1 cellular context compared by ENCODE assay signal in the genomic region with DNA sequence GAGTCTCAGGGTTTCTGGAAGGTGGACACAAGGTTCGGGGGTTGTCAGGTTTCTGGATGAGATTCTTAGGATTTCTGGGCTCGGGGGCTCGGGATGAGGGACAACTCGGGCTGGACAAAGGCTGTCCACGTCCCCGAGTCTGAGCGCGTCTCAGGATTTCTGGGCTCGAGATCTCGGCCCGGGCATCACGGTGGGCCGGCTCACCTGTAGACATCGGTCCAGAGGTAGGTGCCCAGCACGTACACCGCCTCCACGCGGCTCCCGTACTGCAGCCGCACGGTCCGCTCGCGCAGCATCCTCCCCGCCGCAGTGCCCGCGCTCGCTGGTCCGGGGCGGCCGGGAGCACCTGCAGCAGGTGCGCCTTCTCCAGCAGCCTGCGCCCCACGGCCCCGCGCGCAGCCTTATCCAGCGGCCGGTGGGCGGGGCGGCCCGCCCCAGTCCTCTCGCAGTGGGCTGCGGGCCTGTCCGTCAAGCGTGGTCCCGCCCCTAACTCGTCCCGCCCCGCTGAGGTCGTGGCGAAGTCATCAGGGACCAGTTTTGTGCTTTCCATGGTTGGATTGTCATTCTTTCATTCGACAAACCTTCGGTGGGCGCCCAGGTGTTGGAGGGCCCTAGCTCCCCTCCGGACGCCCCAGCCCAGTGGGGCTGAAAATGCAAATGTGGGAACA.
A peak's percentile ranks its signal among the peaks of the same experiment; 100 is the strongest.
TF ChIP-seq lines count a peak whose summit lies in the region.

A gene (minus strand): TSS at position 376 of the 668 bp plus-strand sequence. CDS start 80 bp downstream, at position 296.

TF ChIP-seq in HEK293, 187 proteins besides CTCF, POLR2A, EP300 and RAD21 (continued from another document):
- TF ChIP-seq, protein P1, sequence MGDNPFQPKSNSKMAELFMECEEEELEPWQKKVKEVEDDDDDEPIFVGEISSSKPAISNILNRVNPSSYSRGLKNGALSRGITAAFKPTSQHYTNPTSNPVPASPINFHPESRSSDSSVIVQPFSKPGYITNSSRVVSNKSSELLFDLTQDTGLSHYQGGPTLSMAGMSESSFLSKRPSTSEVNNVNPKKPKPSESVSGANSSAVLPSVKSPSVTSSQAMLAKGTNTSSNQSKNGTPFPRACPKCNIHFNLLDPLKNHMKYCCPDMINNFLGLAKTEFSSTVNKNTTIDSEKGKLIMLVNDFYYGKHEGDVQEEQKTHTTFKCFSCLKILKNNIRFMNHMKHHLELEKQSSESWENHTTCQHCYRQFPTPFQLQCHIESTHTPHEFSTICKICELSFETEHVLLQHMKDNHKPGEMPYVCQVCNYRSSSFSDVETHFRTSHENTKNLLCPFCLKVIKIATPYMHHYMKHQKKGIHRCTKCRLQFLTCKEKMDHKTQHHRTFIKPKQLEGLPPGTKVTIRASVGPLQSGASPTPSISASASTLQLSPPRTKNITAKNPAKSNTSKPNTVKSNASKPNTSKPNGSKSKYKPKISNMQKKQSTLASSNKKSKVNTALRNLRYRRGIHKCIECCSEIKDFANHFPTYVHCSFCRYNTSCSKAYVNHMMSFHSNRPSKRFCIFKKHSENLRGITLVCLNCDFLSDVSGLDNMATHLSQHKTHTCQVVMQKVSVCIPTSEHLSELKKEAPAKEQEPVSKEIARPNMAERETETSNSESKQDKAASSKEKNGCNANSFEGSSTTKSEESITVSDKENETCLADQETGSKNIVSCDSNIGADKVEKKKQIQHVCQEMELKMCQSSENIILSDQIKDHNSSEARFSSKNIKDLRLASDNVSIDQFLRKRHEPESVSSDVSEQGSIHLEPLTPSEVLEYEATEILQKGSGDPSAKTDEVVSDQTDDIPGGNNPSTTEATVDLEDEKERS (tag by site-specific recombination; IDR thresholded peaks at IDR 0.05): no peak
- TF ChIP-seq ZBTB20 (tag by site-specific recombination; IDR thresholded peaks at IDR 0.05) (peak; percentile 86), SCRT2 (tag by site-specific recombination; IDR thresholded peaks at IDR 0.05) (peak; percentile 83), ZNF404 (tag by site-specific recombination; IDR thresholded peaks at IDR 0.05) (no peak), ZNF132 (tag by site-specific recombination; IDR thresholded peaks at IDR 0.05; ENCODE audit: borderline replicate concordance) (no peak), ZSCAN30 (tag by site-specific recombination; IDR thresholded peaks at IDR 0.05) (no peak), YY2 (tag by site-specific recombination; IDR thresholded peaks at IDR 0.05) (no peak), ZBTB48 (tag by site-specific recombination; IDR thresholded peaks at IDR 0.05) (no peak; the same call in 1 of the 2 replicates), ZNF560 (tag by site-specific recombination; IDR thresholded peaks at IDR 0.05; ENCODE audit: borderline replicate concordance) (no peak), ZNF837 (tag by site-specific recombination; IDR thresholded peaks at IDR 0.05) (no peak), ZNF558 (tag by site-specific recombination; IDR thresholded peaks at IDR 0.05) (no peak), IKZF3 (tag by site-specific recombination; IDR thresholded peaks at IDR 0.05) (no peak), SP3 (tag by site-specific recombination; IDR thresholded peaks at IDR 0.05) (peak; percentile 80), KLF16 (tag by site-specific recombination; IDR thresholded peaks at IDR 0.05) (no peak), KLF9 (tag by site-specific recombination; IDR thresholded peaks at IDR 0.05; ENCODE audit: low read depth) (peak; percentile 32; the same call in 1 of the 2 replicates), ZNF112 (tag by site-specific recombination; IDR thresholded peaks at IDR 0.05) (no peak), ZBTB8A (tag by site-specific recombination; IDR thresholded peaks at IDR 0.05) (0 out of 2 replicates have a peak, but pooled peaks have one; percentile 9)
- TF ChIP-seq, protein P2, sequence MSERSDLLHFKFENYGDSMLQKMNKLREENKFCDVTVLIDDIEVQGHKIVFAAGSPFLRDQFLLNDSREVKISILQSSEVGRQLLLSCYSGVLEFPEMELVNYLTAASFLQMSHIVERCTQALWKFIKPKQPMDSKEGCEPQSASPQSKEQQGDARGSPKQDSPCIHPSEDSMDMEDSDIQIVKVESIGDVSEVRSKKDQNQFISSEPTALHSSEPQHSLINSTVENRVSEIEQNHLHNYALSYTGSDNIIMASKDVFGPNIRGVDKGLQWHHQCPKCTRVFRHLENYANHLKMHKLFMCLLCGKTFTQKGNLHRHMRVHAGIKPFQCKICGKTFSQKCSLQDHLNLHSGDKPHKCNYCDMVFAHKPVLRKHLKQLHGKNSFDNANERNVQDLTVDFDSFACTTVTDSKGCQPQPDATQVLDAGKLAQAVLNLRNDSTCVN (tag by site-specific recombination; optimal IDR thresholded peaks at IDR 0.05): peak; percentile 47
- TF ChIP-seq, protein P3, sequence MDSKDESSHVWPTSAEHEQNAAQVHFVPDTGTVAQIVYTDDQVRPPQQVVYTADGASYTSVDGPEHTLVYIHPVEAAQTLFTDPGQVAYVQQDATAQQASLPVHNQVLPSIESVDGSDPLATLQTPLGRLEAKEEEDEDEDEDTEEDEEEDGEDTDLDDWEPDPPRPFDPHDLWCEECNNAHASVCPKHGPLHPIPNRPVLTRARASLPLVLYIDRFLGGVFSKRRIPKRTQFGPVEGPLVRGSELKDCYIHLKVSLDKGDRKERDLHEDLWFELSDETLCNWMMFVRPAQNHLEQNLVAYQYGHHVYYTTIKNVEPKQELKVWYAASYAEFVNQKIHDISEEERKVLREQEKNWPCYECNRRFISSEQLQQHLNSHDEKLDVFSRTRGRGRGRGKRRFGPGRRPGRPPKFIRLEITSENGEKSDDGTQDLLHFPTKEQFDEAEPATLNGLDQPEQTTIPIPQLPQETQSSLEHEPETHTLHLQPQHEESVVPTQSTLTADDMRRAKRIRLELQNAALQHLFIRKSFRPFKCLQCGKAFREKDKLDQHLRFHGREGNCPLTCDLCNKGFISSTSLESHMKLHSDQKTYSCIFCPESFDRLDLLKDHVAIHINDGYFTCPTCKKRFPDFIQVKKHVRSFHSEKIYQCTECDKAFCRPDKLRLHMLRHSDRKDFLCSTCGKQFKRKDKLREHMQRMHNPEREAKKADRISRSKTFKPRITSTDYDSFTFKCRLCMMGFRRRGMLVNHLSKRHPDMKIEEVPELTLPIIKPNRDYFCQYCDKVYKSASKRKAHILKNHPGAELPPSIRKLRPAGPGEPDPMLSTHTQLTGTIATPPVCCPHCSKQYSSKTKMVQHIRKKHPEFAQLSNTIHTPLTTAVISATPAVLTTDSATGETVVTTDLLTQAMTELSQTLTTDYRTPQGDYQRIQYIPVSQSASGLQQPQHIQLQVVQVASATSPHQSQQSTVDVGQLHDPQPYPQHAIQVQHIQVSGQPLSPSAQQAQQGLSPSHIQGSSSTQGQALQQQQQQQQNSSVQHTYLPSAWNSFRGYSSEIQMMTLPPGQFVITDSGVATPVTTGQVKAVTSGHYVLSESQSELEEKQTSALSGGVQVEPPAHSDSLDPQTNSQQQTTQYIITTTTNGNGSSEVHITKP (tag by site-specific recombination; IDR thresholded peaks at IDR 0.05): peak; percentile 16; the same call in 1 of the 2 replicates
- TF ChIP-seq, protein P4, sequence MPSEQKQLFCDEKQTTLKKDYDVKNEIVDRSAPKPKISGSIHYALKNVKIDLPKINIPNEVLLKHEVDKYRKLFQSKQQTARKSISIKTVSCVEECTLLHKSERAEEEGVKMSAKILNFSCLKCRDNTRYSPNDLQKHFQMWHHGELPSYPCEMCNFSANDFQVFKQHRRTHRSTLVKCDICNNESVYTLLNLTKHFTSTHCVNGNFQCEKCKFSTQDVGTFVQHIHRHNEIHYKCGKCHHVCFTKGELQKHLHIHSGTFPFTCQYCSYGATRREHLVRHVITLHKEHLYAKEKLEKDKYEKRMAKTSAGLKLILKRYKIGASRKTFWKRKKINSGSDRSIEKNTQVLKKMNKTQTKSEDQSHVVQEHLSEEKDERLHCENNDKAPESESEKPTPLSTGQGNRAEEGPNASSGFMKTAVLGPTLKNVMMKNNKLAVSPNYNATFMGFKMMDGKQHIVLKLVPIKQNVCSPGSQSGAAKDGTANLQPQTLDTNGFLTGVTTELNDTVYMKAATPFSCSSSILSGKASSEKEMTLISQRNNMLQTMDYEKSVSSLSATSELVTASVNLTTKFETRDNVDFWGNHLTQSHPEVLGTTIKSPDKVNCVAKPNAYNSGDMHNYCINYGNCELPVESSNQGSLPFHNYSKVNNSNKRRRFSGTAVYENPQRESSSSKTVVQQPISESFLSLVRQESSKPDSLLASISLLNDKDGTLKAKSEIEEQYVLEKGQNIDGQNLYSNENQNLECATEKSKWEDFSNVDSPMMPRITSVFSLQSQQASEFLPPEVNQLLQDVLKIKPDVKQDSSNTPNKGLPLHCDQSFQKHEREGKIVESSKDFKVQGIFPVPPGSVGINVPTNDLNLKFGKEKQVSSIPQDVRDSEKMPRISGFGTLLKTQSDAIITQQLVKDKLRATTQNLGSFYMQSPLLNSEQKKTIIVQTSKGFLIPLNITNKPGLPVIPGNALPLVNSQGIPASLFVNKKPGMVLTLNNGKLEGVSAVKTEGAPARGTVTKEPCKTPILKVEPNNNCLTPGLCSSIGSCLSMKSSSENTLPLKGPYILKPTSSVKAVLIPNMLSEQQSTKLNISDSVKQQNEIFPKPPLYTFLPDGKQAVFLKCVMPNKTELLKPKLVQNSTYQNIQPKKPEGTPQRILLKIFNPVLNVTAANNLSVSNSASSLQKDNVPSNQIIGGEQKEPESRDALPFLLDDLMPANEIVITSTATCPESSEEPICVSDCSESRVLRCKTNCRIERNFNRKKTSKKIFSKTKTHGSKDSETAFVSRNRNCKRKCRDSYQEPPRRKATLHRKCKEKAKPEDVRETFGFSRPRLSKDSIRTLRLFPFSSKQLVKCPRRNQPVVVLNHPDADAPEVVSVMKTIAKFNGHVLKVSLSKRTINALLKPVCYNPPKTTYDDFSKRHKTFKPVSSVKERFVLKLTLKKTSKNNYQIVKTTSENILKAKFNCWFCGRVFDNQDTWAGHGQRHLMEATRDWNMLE (tag by site-specific recombination; conservative IDR thresholded peaks at IDR 0.05; ENCODE audit: low read depth): no peak
- TF ChIP-seq, protein P5, sequence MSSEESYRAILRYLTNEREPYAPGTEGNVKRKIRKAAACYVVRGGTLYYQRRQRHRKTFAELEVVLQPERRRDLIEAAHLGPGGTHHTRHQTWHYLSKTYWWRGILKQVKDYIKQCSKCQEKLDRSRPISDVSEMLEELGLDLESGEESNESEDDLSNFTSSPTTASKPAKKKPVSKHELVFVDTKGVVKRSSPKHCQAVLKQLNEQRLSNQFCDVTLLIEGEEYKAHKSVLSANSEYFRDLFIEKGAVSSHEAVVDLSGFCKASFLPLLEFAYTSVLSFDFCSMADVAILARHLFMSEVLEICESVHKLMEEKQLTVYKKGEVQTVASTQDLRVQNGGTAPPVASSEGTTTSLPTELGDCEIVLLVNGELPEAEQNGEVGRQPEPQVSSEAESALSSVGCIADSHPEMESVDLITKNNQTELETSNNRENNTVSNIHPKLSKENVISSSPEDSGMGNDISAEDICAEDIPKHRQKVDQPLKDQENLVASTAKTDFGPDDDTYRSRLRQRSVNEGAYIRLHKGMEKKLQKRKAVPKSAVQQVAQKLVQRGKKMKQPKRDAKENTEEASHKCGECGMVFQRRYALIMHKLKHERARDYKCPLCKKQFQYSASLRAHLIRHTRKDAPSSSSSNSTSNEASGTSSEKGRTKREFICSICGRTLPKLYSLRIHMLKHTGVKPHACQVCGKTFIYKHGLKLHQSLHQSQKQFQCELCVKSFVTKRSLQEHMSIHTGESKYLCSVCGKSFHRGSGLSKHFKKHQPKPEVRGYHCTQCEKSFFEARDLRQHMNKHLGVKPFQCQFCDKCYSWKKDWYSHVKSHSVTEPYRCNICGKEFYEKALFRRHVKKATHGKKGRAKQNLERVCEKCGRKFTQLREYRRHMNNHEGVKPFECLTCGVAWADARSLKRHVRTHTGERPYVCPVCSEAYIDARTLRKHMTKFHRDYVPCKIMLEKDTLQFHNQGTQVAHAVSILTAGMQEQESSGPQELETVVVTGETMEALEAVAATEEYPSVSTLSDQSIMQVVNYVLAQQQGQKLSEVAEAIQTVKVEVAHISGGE (tag by site-specific recombination; conservative IDR thresholded peaks at IDR 0.05; ENCODE audit: low read depth): no peak
